Comparison of ENCODE assay signal across 30 cellular contexts in the genomic region with DNA sequence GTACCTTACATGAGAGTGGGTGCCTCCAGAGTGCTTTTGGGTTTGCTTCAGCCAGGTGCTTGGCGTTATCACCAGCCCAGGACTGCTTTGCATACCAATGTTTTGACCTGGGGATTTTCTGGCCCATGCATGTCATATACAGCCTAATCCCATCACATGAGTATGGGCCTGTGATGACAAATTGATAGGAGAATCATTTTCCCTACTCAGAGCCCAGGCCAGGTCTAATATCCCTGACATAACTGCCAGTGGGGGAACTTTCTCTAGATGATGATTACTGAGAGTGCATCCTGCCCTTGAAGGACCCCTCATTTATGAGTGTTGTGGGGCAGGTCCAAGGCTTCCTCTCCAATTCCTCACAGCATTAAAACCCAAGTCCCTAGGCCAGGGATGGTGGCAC.
"Had no signal": no experiment of that assay in that cellular context is flagged by ENCODE, and none has a peak within 500 bp of the region (broad histone marks: within the 10 kb centered on the region; RNA-seq: fewer than 3 reads in every experiment).

No MANE protein-coding gene starts in this region.

- H3K9me3 Mint-ChIP-seq: activated CD4-positive, alpha-beta memory T cell treated with anti-CD3 and anti-CD28 coated beads, Interleukin-2, amount 10 ng/mL, durations not matched to agents 7 days and 5 days; activated naive CD8-positive, alpha-beta T cell treated with anti-CD3 and anti-CD28 coated beads for 36 hours; T-cell had no signal

- H3K27me3 Mint-ChIP-seq: activated CD4-positive, alpha-beta T cell treated with anti-CD3 and anti-CD28 coated beads for 36 hours; activated naive CD8-positive, alpha-beta T cell treated with anti-CD3 and anti-CD28 coated beads for 36 hours had no signal

- H3K4me3 ChIP-seq: PC-9 had no signal

- H3K27ac ChIP-seq: PC-9, RWPE1 had no signal

- H3K4me3 Mint-ChIP-seq: activated CD4-positive, alpha-beta memory T cell treated with anti-CD3 and anti-CD28 coated beads, Interleukin-2, amount 10 ng/mL, durations not matched to agents 7 days and 5 days; activated CD4-positive, alpha-beta T cell treated with anti-CD3 and anti-CD28 coated beads for 36 hours; activated CD8-positive, alpha-beta memory T cell treated with anti-CD3 and anti-CD28 coated beads, Interleukin-2, amount 10 ng/mL, durations not matched to agents 7 days and 5 days; activated naive CD8-positive, alpha-beta T cell treated with anti-CD3 and anti-CD28 coated beads for 36 hours; T-helper 17 cell had no signal

- H3K36me3 Mint-ChIP-seq: activated CD8-positive, alpha-beta memory T cell treated with anti-CD3 and anti-CD28 coated beads, Interleukin-2, amount 10 ng/mL, durations not matched to agents 7 days and 5 days; activated naive CD8-positive, alpha-beta T cell treated with anti-CD3 and anti-CD28 coated beads for 36 hours; T-cell had no signal

- DNase-seq: activated CD4-positive, alpha-beta memory T cell treated with anti-CD3 and anti-CD28 coated beads, Interleukin-2, amount 10 ng/mL, durations not matched to agents 7 days and 5 days; activated CD4-positive, alpha-beta T cell treated with anti-CD3 and anti-CD28 coated beads for 36 hours; activated CD8-positive, alpha-beta memory T cell treated with anti-CD3 and anti-CD28 coated beads for 24 hours; activated CD8-positive, alpha-beta memory T cell treated with anti-CD3 and anti-CD28 coated beads, Interleukin-2, amount 10 ng/mL, durations not matched to agents 7 days and 5 days; activated CD8-positive, alpha-beta memory T cell treated with anti-CD3 and anti-CD28 coated beads, Interleukin-2, amount 50 U/mL, for 48 hours; activated effector memory CD4-positive, alpha-beta T cell treated with Interleukin-2 at 50 U/mL for 16 hours; activated naive CD4-positive, alpha-beta T cell treated with anti-CD3 and anti-CD28 coated beads, Interleukin-2, amount 50 U/mL, for 16 hours; activated naive CD8-positive, alpha-beta T cell treated with anti-CD3 and anti-CD28 coated beads for 36 hours; activated T-cell treated with anti-CD3 and anti-CD28 coated beads, Interleukin-2, amount 50 U/mL, for 48 hours; amniotic stem cell; aorta; caudate nucleus; cerebellar nuclear complex; Karpas-422; KBM-7; NCI-H1105; NCI-H1436 treated with DMSO at 0.1 percent for 48 hours; NCI-H1694 treated with DMSO at 0.1 percent for 48 hours; NCI-H2029; NCI-H345; NCI-H524 treated with DMSO at 0.1 percent for 48 hours; PC-9; SIG-M5; T-cell; T-helper 17 cell; T1000 had no signal

- ATAC-seq: activated CD4-positive, alpha-beta T cell treated with anti-CD3 and anti-CD28 coated beads for 36 hours; activated CD4-positive, CD25-positive, alpha-beta regulatory T cell treated with anti-CD3 and anti-CD28 coated beads, Interleukin-2, amount 50 U/mL, for 24 hours; activated CD8-positive, alpha-beta memory T cell treated with anti-CD3 and anti-CD28 coated beads, Interleukin-2, amount 10 ng/mL, durations not matched to agents 7 days and 5 days; Right ventricle myocardium inferior; SK-N-SH treated with all-trans-retinoic acid at 6 μM for 48 hours; T-cell; T-helper 17 cell had no signal

- H3K27ac Mint-ChIP-seq: activated CD4-positive, alpha-beta memory T cell treated with anti-CD3 and anti-CD28 coated beads, Interleukin-2, amount 10 ng/mL, durations not matched to agents 7 days and 5 days; activated CD4-positive, alpha-beta T cell treated with anti-CD3 and anti-CD28 coated beads for 36 hours; activated CD8-positive, alpha-beta memory T cell treated with anti-CD3 and anti-CD28 coated beads, Interleukin-2, amount 10 ng/mL, durations not matched to agents 7 days and 5 days; activated naive CD8-positive, alpha-beta T cell treated with anti-CD3 and anti-CD28 coated beads for 36 hours; T-helper 17 cell had no signal
